In genomic region chr4:30461218-30461617, GRCh38 we compare ENCODE assay signal across 27 cellular contexts.
DNase-seq lines count a peak whose midpoint lies in the region; ATAC-seq and TF ChIP-seq lines count a peak whose summit lies in the region.
"Had no signal": no experiment of that assay in that cellular context is flagged by ENCODE, and none has a peak within 500 bp of the region (broad histone marks: within the 10 kb centered on the region; RNA-seq: fewer than 3 reads in every experiment).

No MANE protein-coding gene starts in this region.

- H3K27me3 Mint-ChIP-seq in HFFc6 (ENCODE audit: insufficient read depth) (peaks cover 4% of the 10 kb centered on the region; the same call in 1 of the 2 replicates), CD14-positive monocyte (ENCODE audit: low read depth in 3 of 3) (no peaks in the 10 kb centered on the region)
- H3K27me3 Mint-ChIP-seq: activated B cell treated with CpG ODN at 0.5 μM for 24 hours; activated CD4-positive, alpha-beta memory T cell treated with anti-CD3 and anti-CD28 coated beads for 36 hours; CD4-positive, alpha-beta T cell; effector memory CD8-positive, alpha-beta T cell; naive B cell had no signal

- no peak overlapping the region for H2BK120ac ChIP-seq in mesendoderm (ENCODE audit: low read depth, low read length)

- H3K4me3 ChIP-seq in mesendoderm (ENCODE audit: low read length): no peak overlapping the region
- H3K4me3 ChIP-seq: adrenal gland, esophagus squamous epithelium, gastroesophageal sphincter, K562, ovary, spleen, thyroid gland had no signal

- intact Hi-C loops in CD14-positive monocyte (cut with micrococcal nuclease): no loop called here

- H3K56ac ChIP-seq in mesendoderm (ENCODE audit: low read length): no peak overlapping the region

- H2BK15ac ChIP-seq in mesendoderm (replicated peaks; ENCODE audit: low read depth): no peak overlapping the region

- H4K5ac ChIP-seq in mesendoderm (ENCODE audit: low read length): no peak overlapping the region

- no peak overlapping the region for H4K8ac ChIP-seq in mesendoderm (ENCODE audit: low read depth, low read length)

- no peak overlapping the region for H3K4ac ChIP-seq in mesendoderm (ENCODE audit: low read depth, low read length)

- no peaks in the 10 kb centered on the region for H3K79me2 ChIP-seq in mesendoderm (ENCODE audit: control insufficient read depth, insufficient read depth, low read length)

- H3K27ac Mint-ChIP-seq in HFFc6 (no peak overlapping the region), CD14-positive monocyte (no peak overlapping the region)
- H3K27ac Mint-ChIP-seq: activated B cell treated with CpG ODN at 0.5 μM for 24 hours; activated CD4-positive, alpha-beta memory T cell treated with anti-CD3 and anti-CD28 coated beads for 36 hours; CD4-positive, alpha-beta T cell; effector memory CD8-positive, alpha-beta T cell; naive B cell had no signal

- no peak overlapping the region for H2BK5ac ChIP-seq in mesendoderm (ENCODE audit: low read length)

- H2AK5ac ChIP-seq in mesendoderm (ENCODE audit: low read length): no peak overlapping the region

- H3K27me3 ChIP-seq in mesendoderm (ENCODE audit: insufficient read depth, low read length, poor library complexity): no peaks in the 10 kb centered on the region
- H3K27me3 ChIP-seq: adrenal gland, brain microvascular endothelial cell, esophagus squamous epithelium, gastroesophageal sphincter, ovary, spleen, thyroid gland had no signal

- TF ChIP-seq CTCF in HFFc6 (IDR thresholded peaks at IDR 0.05) (no peak), CD14-positive monocyte (IDR thresholded peaks at IDR 0.05) (no peak)

- peaks cover 6% of the 10 kb centered on the region for H3K4me1 ChIP-seq in mesendoderm (ENCODE audit: control insufficient read depth, low read depth, low read length)
- H3K4me1 ChIP-seq: adrenal gland, esophagus squamous epithelium, gastroesophageal sphincter, spleen, thyroid gland had no signal

- no peak for TF ChIP-seq POLR2A in GM18505 (IDR thresholded peaks at IDR 0.05; ENCODE audit: borderline replicate concordance, extremely low read depth, insufficient read depth, insufficient read length)

- no peaks in the 10 kb centered on the region for H3K79me1 ChIP-seq in mesendoderm (ENCODE audit: low read length)

- H3K36me3 Mint-ChIP-seq in HFFc6 (ENCODE audit: low read depth) (no peaks in the 10 kb centered on the region), CD14-positive monocyte (no peaks in the 10 kb centered on the region)
- H3K36me3 Mint-ChIP-seq: activated CD4-positive, alpha-beta memory T cell treated with anti-CD3 and anti-CD28 coated beads for 36 hours; naive B cell had no signal

- DNase-seq in mesendoderm: peak; percentile 83
- no peak for DNase-seq in HFFc6
- no peak for DNase-seq in SW480 (ENCODE audit: low spot score)
- no peak for DNase-seq in CD14-positive monocyte (ENCODE audit: low spot score)
- DNase-seq: activated B cell treated with CpG ODN at 0.5 μM for 24 hours; activated CD4-positive, alpha-beta memory T cell treated with anti-CD3 and anti-CD28 coated beads for 36 hours; activated gamma-delta T cell treated with Interleukin-2 at 50 U/mL for 16 hours; activated T-cell treated with anti-CD3 and anti-CD28 coated beads for 4 hours; adrenal gland; brain microvascular endothelial cell; CD4-positive, alpha-beta T cell; DMS 273 treated with DMSO at 0.1 percent for 48 hours; effector memory CD8-positive, alpha-beta T cell; esophagus squamous epithelium; kidney glomerular epithelial cell; naive B cell; NCI-H748 treated with DMSO at 0.1 percent for 48 hours; ovary; spleen; stimulated activated CD4-positive, alpha-beta T cell treated with anti-CD3 and anti-CD28 coated beads, Interleukin-4, amount 100 ng/mL, for 1 hour; stimulated activated naive CD8-positive, alpha-beta T cell treated with anti-CD3 and anti-CD28 coated beads, Interleukin-15, Interleukin-2, amounts not matched to agents 100 U/mL and 50 U/mL, for 24 hours; thyroid gland had no signal

- no peak overlapping the region for H3K4me2 ChIP-seq in mesendoderm (ENCODE audit: low read length)

- H3K23ac ChIP-seq in mesendoderm (ENCODE audit: low read length): no peak overlapping the region

- ATAC-seq in GM18505 (IDR thresholded peaks at IDR 0.05; ENCODE audit: unreplicated experiment) (peak; percentile 51), GM21786 (IDR thresholded peaks at IDR 0.05; ENCODE audit: unreplicated experiment) (peak; percentile 59), HG03565 (IDR thresholded peaks at IDR 0.05; ENCODE audit: unreplicated experiment) (peak; percentile 53)
- ATAC-seq: effector memory CD8-positive, alpha-beta T cell; gastroesophageal sphincter; K562; stimulated activated naive CD8-positive, alpha-beta T cell treated with anti-CD3 and anti-CD28 coated beads, Interleukin-15, Interleukin-2, amounts not matched to agents 100 U/mL and 50 U/mL, for 24 hours had no signal

- peak overlapping the region; percentile 60 for H3K18ac ChIP-seq in mesendoderm (ENCODE audit: low read length)

- WGBS in mesendoderm (ENCODE audit: extremely low coverage, insufficient coverage, low lambda C conversion rate): no CpG with 5 or more reads among the region's 5 CpGs

- H3K27ac ChIP-seq in mesendoderm (ENCODE audit: low read depth, low read length): no peak overlapping the region
- H3K27ac ChIP-seq: adrenal gland, brain microvascular endothelial cell, esophagus squamous epithelium, gastroesophageal sphincter, ovary, spleen, thyroid gland had no signal

- H3K9me3 Mint-ChIP-seq in HFFc6 (peaks cover 42% of the 10 kb centered on the region), CD14-positive monocyte (peaks cover 0 to 4% (median 0%) of the 10 kb centered on the region in 7 donors)

- H3K4me3 Mint-ChIP-seq in HFFc6 (no peak overlapping the region), CD14-positive monocyte (no peak overlapping the region)
- H3K4me3 Mint-ChIP-seq: activated B cell treated with CpG ODN at 0.5 μM for 24 hours; activated CD4-positive, alpha-beta memory T cell treated with anti-CD3 and anti-CD28 coated beads for 36 hours; CD4-positive, alpha-beta T cell; effector memory CD8-positive, alpha-beta T cell; naive B cell had no signal

- H3K4me1 Mint-ChIP-seq in HFFc6 (ENCODE audit: low read depth): no peaks in the 10 kb centered on the region
- H3K4me1 Mint-ChIP-seq in CD14-positive monocyte: no peaks in the 10 kb centered on the region
- H3K4me1 Mint-ChIP-seq: activated B cell treated with CpG ODN at 0.5 μM for 24 hours, naive B cell had no signal

- H3K36me3 ChIP-seq in mesendoderm (ENCODE audit: control insufficient read depth, insufficient read depth, low read length): no peaks in the 10 kb centered on the region
- H3K36me3 ChIP-seq: adrenal gland, brain microvascular endothelial cell, esophagus squamous epithelium, gastroesophageal sphincter, ovary, spleen, thyroid gland had no signal

- H3K9ac ChIP-seq in mesendoderm (ENCODE audit: low read length): no peak overlapping the region
